Comparison of ENCODE assay signal across 9 cellular contexts in the genomic region with DNA sequence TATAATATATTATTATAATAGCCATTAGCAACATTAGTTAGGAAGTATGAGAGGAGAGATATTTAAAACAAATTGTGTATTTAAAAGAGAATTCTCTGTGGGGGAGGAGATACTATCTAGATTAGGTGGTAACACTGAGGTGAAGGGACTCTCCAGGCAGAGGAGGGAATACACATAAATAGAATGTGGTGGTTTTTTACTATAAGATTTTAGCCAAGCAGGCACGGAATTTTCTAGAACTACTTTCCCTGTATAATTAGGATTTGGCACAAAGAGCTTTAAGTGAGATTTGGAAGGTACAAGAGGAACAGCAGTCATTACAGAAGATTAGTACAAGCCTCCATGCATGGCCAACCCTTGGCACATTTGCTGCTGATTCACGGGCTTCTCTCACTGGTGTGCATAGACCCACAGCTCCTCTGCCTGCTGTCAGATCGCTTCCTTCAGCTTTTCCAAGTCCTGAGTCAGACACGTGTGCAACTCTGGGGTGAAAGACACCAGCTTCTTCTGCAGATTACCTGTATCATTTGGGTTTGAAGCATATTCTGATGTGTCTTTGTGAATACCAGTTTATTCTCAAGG.
DNase-seq lines count a peak whose midpoint lies in the region; ATAC-seq, FAIRE-seq and TF ChIP-seq lines count a peak whose summit lies in the region.
"Had no signal": no experiment of that assay in that cellular context is flagged by ENCODE, and none has a peak within 500 bp of the region (broad histone marks: within the 10 kb centered on the region; RNA-seq: fewer than 3 reads in every experiment).

No MANE protein-coding gene starts in this region.

- TF ChIP-seq POLR2A in GM12892 (IDR thresholded peaks at IDR 0.05; ENCODE audit: low read depth, low read length) = no peak

- no peaks in the 10 kb centered on the region for H3K27me3 ChIP-seq in endocrine pancreas (ENCODE audit: control insufficient read depth, insufficient read depth, low read length)

- intact Hi-C loops in activated T-helper 2 cell treated with anti-CD3 and anti-CD28 coated beads, Interferon-gamma antibody, Interleukin-2, Interleukin-4, amounts not matched to agents 10 μg/mL and 5 μg/mL and 100 μg/mL, durations not matched to agents 14 hours and 24 hours and 36 hours (cut with micrococcal nuclease) = no loop called here

- no peaks in the 10 kb centered on the region for H3K36me3 ChIP-seq in endocrine pancreas (ENCODE audit: control insufficient read depth, insufficient read depth, low read length)

- DNase-seq in GM12892 (ENCODE audit: insufficient read length) = no peak
- no peak for DNase-seq in islet precursor cell
- no peak for DNase-seq in activated T-helper 2 cell treated with anti-CD3 and anti-CD28 coated beads, Interferon-gamma antibody, Interleukin-2, Interleukin-4, amounts not matched to agents 10 μg/mL and 5 μg/mL and 100 μg/mL, durations not matched to agents 14 hours and 24 hours and 36 hours (ENCODE audit: low spot score)
- DNase-seq in 8988T = no peak
- DNase-seq: Calu3 had no signal

- FAIRE-seq in GM12892 (lab: Jason Lieb, UNC) = peak; percentile 69

- H3K9me3 Mint-ChIP-seq in activated T-helper 2 cell treated with anti-CD3 and anti-CD28 coated beads, Interferon-gamma antibody, Interleukin-2, Interleukin-4, amounts not matched to agents 10 μg/mL and 5 μg/mL and 100 μg/mL, durations not matched to agents 14 hours and 24 hours and 36 hours = peaks cover 8% of the 10 kb centered on the region

- no peaks in the 10 kb centered on the region for H3K4me1 Mint-ChIP-seq in activated T-helper 2 cell treated with anti-CD3 and anti-CD28 coated beads, Interferon-gamma antibody, Interleukin-2, Interleukin-4, amounts not matched to agents 10 μg/mL and 5 μg/mL and 100 μg/mL, durations not matched to agents 14 hours and 24 hours and 36 hours (ENCODE audit: low read depth)

- H3K4me3 ChIP-seq in endocrine pancreas (ENCODE audit: control insufficient read depth, insufficient read depth, low read length) = peak overlapping the region; percentile 88

- H3K9me3 ChIP-seq in endocrine pancreas (ENCODE audit: control insufficient read depth, low read length) = no peaks in the 10 kb centered on the region

- peak; percentile 50 for ATAC-seq in GM21576 (IDR thresholded peaks at IDR 0.05; ENCODE audit: unreplicated experiment)
- ATAC-seq in HG03442 (IDR thresholded peaks at IDR 0.05; ENCODE audit: unreplicated experiment) = peak; percentile 67
- no peak for ATAC-seq in HG03457 (IDR thresholded peaks at IDR 0.05; ENCODE audit: unreplicated experiment)

- peaks cover 7% of the 10 kb centered on the region for H3K4me1 ChIP-seq in endocrine pancreas (ENCODE audit: control insufficient read depth, insufficient read depth, low read length)

- H3K9ac ChIP-seq in endocrine pancreas (ENCODE audit: control insufficient read depth, insufficient read depth, low read length) = no peak overlapping the region

- H3K27ac Mint-ChIP-seq in activated T-helper 2 cell treated with anti-CD3 and anti-CD28 coated beads, Interferon-gamma antibody, Interleukin-2, Interleukin-4, amounts not matched to agents 10 μg/mL and 5 μg/mL and 100 μg/mL, durations not matched to agents 14 hours and 24 hours and 36 hours = no peak overlapping the region

- H3K36me3 Mint-ChIP-seq in activated T-helper 2 cell treated with anti-CD3 and anti-CD28 coated beads, Interferon-gamma antibody, Interleukin-2, Interleukin-4, amounts not matched to agents 10 μg/mL and 5 μg/mL and 100 μg/mL, durations not matched to agents 14 hours and 24 hours and 36 hours (ENCODE audit: low read depth) = no peaks in the 10 kb centered on the region

- H3K4me3 Mint-ChIP-seq in activated T-helper 2 cell treated with anti-CD3 and anti-CD28 coated beads, Interferon-gamma antibody, Interleukin-2, Interleukin-4, amounts not matched to agents 10 μg/mL and 5 μg/mL and 100 μg/mL, durations not matched to agents 14 hours and 24 hours and 36 hours (ENCODE audit: low read depth) = no peak overlapping the region

- no peaks in the 10 kb centered on the region for H3K27me3 Mint-ChIP-seq in activated T-helper 2 cell treated with anti-CD3 and anti-CD28 coated beads, Interferon-gamma antibody, Interleukin-2, Interleukin-4, amounts not matched to agents 10 μg/mL and 5 μg/mL and 100 μg/mL, durations not matched to agents 14 hours and 24 hours and 36 hours (ENCODE audit: low read depth)
